40 cellular contexts compared by ENCODE assay signal in genomic region chr7:143449793-143450192, GRCh38. TPM values are rescaled to one million over a fixed set of nuclear protein-coding genes. Genes with fewer than 3 reads are reported as not detected.
"Had no signal": no experiment of that assay in that cellular context is flagged by ENCODE, and none has a peak within 500 bp of the region (broad histone marks: within the 10 kb centered on the region; RNA-seq: fewer than 3 reads in every experiment).

No MANE protein-coding gene starts in this region.

- FAIRE-seq: astrocyte, bronchial epithelial cell had no signal

- H3K4me1 ChIP-seq: adrenal gland, ascending aorta, body of pancreas, breast epithelium had no signal

- H3K36me3 ChIP-seq: adrenal gland, ascending aorta, brain microvascular endothelial cell, breast epithelium, cardiac muscle cell had no signal

- H3K9me3 ChIP-seq: adrenal gland, ascending aorta, body of pancreas, breast epithelium had no signal

- ATAC-seq: activated naive CD4-positive, alpha-beta T cell treated with anti-CD3 and anti-CD28 coated beads, Interleukin-2, amount 50 U/mL, for 72 hours; activated naive CD8-positive, alpha-beta T cell treated with anti-CD3 and anti-CD28 coated beads, Interleukin-2, amount 50 U/mL, for 24 hours; activated T-cell treated with anti-CD3 and anti-CD28 coated beads, Interleukin-2, amount 50 U/mL, for 4 hours; activated T-cell treated with anti-CD3 and anti-CD28 coated beads, Interleukin-2, amount 50 U/mL, for 72 hours; activated T-helper 17 cell treated with anti-CD3 and anti-CD28 coated beads, Interleukin-2, amount 50 U/mL, for 72 hours; body of pancreas had no signal

- H3K4me3 ChIP-seq: adrenal gland, ascending aorta, body of pancreas, breast epithelium, cardiac muscle cell had no signal

- DNase-seq: activated effector memory CD4-positive, alpha-beta T cell treated with anti-CD3 and anti-CD28 coated beads, Interleukin-2, amount 50 U/mL, for 16 hours; activated effector memory CD4-positive, alpha-beta T cell treated with Interleukin-2 at 50 U/mL for 16 hours; activated gamma-delta T cell; activated gamma-delta T cell treated with Interleukin-2 at 50 U/mL for 16 hours; activated naive CD4-positive, alpha-beta T cell; activated naive CD4-positive, alpha-beta T cell treated with anti-CD3 and anti-CD28 coated beads for 36 hours; activated naive CD4-positive, alpha-beta T cell treated with anti-CD3 and anti-CD28 coated beads, Interleukin-2, amount 10 ng/mL, durations not matched to agents 7 days and 5 days; activated naive CD4-positive, alpha-beta T cell treated with anti-CD3 and anti-CD28 coated beads, Interleukin-2, amount 50 U/mL, for 16 hours; activated naive CD4-positive, alpha-beta T cell treated with Interleukin-2 at 50 U/mL for 16 hours; activated naive CD8-positive, alpha-beta T cell treated with anti-CD3 and anti-CD28 coated beads for 36 hours; activated naive CD8-positive, alpha-beta T cell treated with anti-CD3 and anti-CD28 coated beads, Interleukin-2, amount 10 ng/mL, durations not matched to agents 7 days and 5 days; activated naive CD8-positive, alpha-beta T cell treated with anti-CD3 and anti-CD28 coated beads, Interleukin-2, amount 50 U/mL, for 24 hours; activated T-cell treated with anti-CD3 and anti-CD28 coated beads, Interleukin-2, amount 50 U/mL, for 1 hour; activated T-cell treated with anti-CD3 and anti-CD28 coated beads, Interleukin-2, amount 50 U/mL, for 24 hours; activated T-cell treated with anti-CD3 and anti-CD28 coated beads, Interleukin-2, amount 50 U/mL, for 4 hours; activated T-cell treated with anti-CD3 and anti-CD28 coated beads, Interleukin-2, amount 50 U/mL, for 48 hours; activated T-cell treated with anti-CD3 and anti-CD28 coated beads, Interleukin-2, amount 50 U/mL, for 72 hours; adrenal gland; amniotic stem cell; amygdala; anterior cingulate cortex; aorta; body of pancreas; brain microvascular endothelial cell; caudate nucleus; central memory CD4-positive, alpha-beta T cell; cerebellar nuclear complex had no signal

- H3K27me3 ChIP-seq: ascending aorta, body of pancreas, brain microvascular endothelial cell, breast epithelium, cardiac muscle cell had no signal

- H3K27ac ChIP-seq: adrenal gland, ascending aorta, body of pancreas, brain microvascular endothelial cell, breast epithelium, cardiac muscle cell had no signal

RNA-seq across cellular contexts. Expression of gene TAS2R60, which starts 6.5 kb away (rescaled TPM):
- total RNA-seq: activated naive CD4-positive, alpha-beta T cell treated with anti-CD3 and anti-CD28 coated beads for 36 hours; activated naive CD4-positive, alpha-beta T cell treated with anti-CD3 and anti-CD28 coated beads, Interleukin-2, amount 50 U/mL, for 72 hours; activated naive CD8-positive, alpha-beta T cell treated with anti-CD3 and anti-CD28 coated beads for 36 hours; activated T-cell treated with anti-CD3 and anti-CD28 coated beads, Interleukin-2, amount 50 U/mL, for 4 hours; activated T-cell treated with anti-CD3 and anti-CD28 coated beads, Interleukin-2, amount 50 U/mL, for 72 hours; activated T-helper 1 cell treated with anti-CD3 and anti-CD28 coated beads, Interleukin-12 subunit alpha, Interleukin-12 subunit beta, Interleukin-2, Interleukin-4 antibody, amounts not matched to agents 30 ng/mL and 10 ng/mL and 1 ng/mL, durations not matched to agents 14 hours and 24 hours and 36 hours; activated T-helper 17 cell treated with anti-CD3 and anti-CD28 coated beads, Interleukin-2, amount 50 U/mL, for 72 hours; activated T-helper 2 cell treated with anti-CD3 and anti-CD28 coated beads, Interferon-gamma antibody, Interleukin-2, Interleukin-4, amounts not matched to agents 10 μg/mL and 5 μg/mL and 100 μg/mL, durations not matched to agents 14 hours and 24 hours and 36 hours; ascending aorta; astrocyte; body of pancreas; bronchial epithelial cell; cardiac muscle cell; cardiac septum; cerebellum; chondrocyte had no signal
- polyA plus RNA-seq: adipose tissue, adrenal gland, aorta, cardiac muscle cell had no signal

RNA-seq across cellular contexts. Expression of gene TAS2R41, which starts 27.9 kb away (rescaled TPM):
- total RNA-seq: activated naive CD4-positive, alpha-beta T cell treated with anti-CD3 and anti-CD28 coated beads for 36 hours; activated naive CD4-positive, alpha-beta T cell treated with anti-CD3 and anti-CD28 coated beads, Interleukin-2, amount 50 U/mL, for 72 hours; activated naive CD8-positive, alpha-beta T cell treated with anti-CD3 and anti-CD28 coated beads for 36 hours; activated naive CD8-positive, alpha-beta T cell treated with anti-CD3 and anti-CD28 coated beads, Interleukin-2, amount 10 ng/mL, durations not matched to agents 7 days and 5 days; activated T-cell treated with anti-CD3 and anti-CD28 coated beads, Interleukin-2, amount 50 U/mL, for 4 hours; activated T-cell treated with anti-CD3 and anti-CD28 coated beads, Interleukin-2, amount 50 U/mL, for 72 hours; activated T-helper 1 cell treated with anti-CD3 and anti-CD28 coated beads, Interleukin-12 subunit alpha, Interleukin-12 subunit beta, Interleukin-2, Interleukin-4 antibody, amounts not matched to agents 30 ng/mL and 10 ng/mL and 1 ng/mL, durations not matched to agents 14 hours and 24 hours and 36 hours; activated T-helper 17 cell treated with anti-CD3 and anti-CD28 coated beads, Interleukin-2, amount 50 U/mL, for 72 hours; activated T-helper 2 cell treated with anti-CD3 and anti-CD28 coated beads, Interferon-gamma antibody, Interleukin-2, Interleukin-4, amounts not matched to agents 10 μg/mL and 5 μg/mL and 100 μg/mL, durations not matched to agents 14 hours and 24 hours and 36 hours; ascending aorta; astrocyte; body of pancreas; bronchial epithelial cell; cardiac muscle cell; cardiac septum; cerebellum; chondrocyte had no signal
- polyA plus RNA-seq: adipose tissue, adrenal gland, aorta, cardiac muscle cell had no signal

RNA-seq across cellular contexts. Expression of gene EPHA1, which starts 41.1 kb away (rescaled TPM):
- total RNA-seq: activated T-helper 1 cell treated with anti-CD3 and anti-CD28 coated beads, Interleukin-12 subunit alpha, Interleukin-12 subunit beta, Interleukin-2, Interleukin-4 antibody, amounts not matched to agents 30 ng/mL and 10 ng/mL and 1 ng/mL, durations not matched to agents 14 hours and 24 hours and 36 hours; ascending aorta; cardiac septum; chondrocyte had no signal
